1 cellular context compared by ENCODE assay signal in the genomic region with DNA sequence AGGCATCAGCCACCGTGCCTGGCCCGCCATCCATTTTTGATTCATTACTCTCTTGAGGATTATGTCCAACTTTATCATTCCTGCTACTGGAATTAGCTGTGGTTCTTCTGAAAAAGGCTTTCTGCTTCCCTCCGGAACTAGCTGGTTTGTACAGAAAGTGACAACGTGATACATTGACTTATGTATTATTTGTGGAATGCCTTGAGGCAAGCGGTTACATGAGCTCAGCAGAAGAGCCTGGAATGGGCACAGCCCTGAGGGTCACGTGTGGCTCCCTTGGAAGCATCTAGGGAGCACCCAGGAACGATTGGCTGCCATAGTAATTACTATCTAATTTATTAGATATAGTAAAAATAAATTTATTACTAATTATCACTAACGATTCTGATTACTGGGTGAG.
TF ChIP-seq lines count a peak whose summit lies in the region.

No MANE protein-coding gene starts in this region.

TF ChIP-seq in IMR-90, 13 proteins besides CTCF, POLR2A, EP300 and RAD21 (continued from another document):
- no peak for TF ChIP-seq FOS (IDR thresholded peaks at IDR 0.05; ENCODE audit: low read depth, low read length)
- TF ChIP-seq MAZ (IDR thresholded peaks at IDR 0.05; ENCODE audit: borderline replicate concordance, low read depth, low read length): no peak
- TF ChIP-seq CHD1 (IDR thresholded peaks at IDR 0.05; ENCODE audit: low read depth, low read length): no peak
- TF ChIP-seq NFE2L2 (IDR thresholded peaks at IDR 0.05; ENCODE audit: low read depth, low read length): no peak
- peak; percentile 60; the same call in 1 of the 2 replicates for TF ChIP-seq USF2 (IDR thresholded peaks at IDR 0.05; ENCODE audit: low read depth, low read length)
